9 cellular contexts compared by ENCODE assay signal in the genomic region with DNA sequence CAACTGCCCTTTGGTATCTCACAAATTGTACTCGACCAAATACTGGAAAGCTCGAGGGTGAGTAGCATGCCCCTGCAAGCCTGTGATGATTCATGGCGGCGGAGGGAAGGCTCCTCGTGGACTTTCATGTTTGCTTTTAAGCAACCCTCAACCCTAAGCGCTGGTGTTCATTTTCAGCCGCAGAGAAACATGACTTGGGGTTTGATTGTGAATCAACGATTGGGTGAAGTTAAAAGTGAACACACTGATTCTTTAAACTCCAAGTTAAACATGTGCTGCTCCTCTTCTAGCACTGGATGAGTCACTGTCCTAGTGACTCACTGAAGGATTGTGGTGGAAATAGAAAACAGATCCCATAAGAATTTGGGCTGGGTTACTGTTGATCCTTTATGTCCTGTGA. TPM values are rescaled to one million over a fixed set of nuclear protein-coding genes. Genes with fewer than 3 reads are reported as not detected.
DNase-seq lines count a peak whose midpoint lies in the region; ATAC-seq, FAIRE-seq and TF ChIP-seq lines count a peak whose summit lies in the region.
"Had no signal": no experiment of that assay in that cellular context is flagged by ENCODE, and none has a peak within 500 bp of the region (broad histone marks: within the 10 kb centered on the region; RNA-seq: fewer than 3 reads in every experiment).

No MANE protein-coding gene starts in this region.

- peak overlapping the region; percentile 75 for H3K9ac ChIP-seq in keratinocyte (ENCODE audit: control insufficient read depth, extremely low read depth, insufficient read depth, low read length)

- dilution Hi-C loops in keratinocyte (cut with MboI; ENCODE audit: extremely low pct_ligation_motif_present, low sequenced_read_pairs) = no loop called here

- H3K9me3 ChIP-seq in keratinocyte (ENCODE audit: control insufficient read depth, low read depth, low read length) = no peaks in the 10 kb centered on the region
- H3K9me3 ChIP-seq: right lobe of liver had no signal

- H3K27ac ChIP-seq in keratinocyte (ENCODE audit: control insufficient read depth, insufficient read depth, low read length) = peak overlapping the region; percentile 97
- H3K27ac ChIP-seq: right lobe of liver had no signal

- H3K4me1 ChIP-seq in keratinocyte (ENCODE audit: control insufficient read depth, extremely low read depth, insufficient read depth, low read length) = peaks cover 43% of the 10 kb centered on the region
- H3K4me1 ChIP-seq: right lobe of liver had no signal

- no peak overlapping the region for H3K4me3 ChIP-seq in keratinocyte (ENCODE audit: control insufficient read depth in 2 of 3, extremely low read depth in 1 of 3, insufficient read depth in 2 of 3, low read depth in 1 of 3, low read length in 3 of 3)
- H3K4me3 ChIP-seq: right lobe of liver had no signal

- peak overlapping the region; percentile 82 for H3K4me2 ChIP-seq in keratinocyte (ENCODE audit: control insufficient read depth, extremely low read depth, insufficient read depth, low read depth, low read length)

- FAIRE-seq in keratinocyte (lab: Jason Lieb, UNC) = peak; percentile 96

- H3K36me3 ChIP-seq in keratinocyte (ENCODE audit: control insufficient read depth in 2 of 2, extremely low read depth in 1 of 2, insufficient read depth in 2 of 2, low read length in 2 of 2) = peaks cover 8 to 10% of the 10 kb centered on the region in 2 experiments
- H3K36me3 ChIP-seq: right lobe of liver had no signal

- no peak overlapping the region for H2AFZ ChIP-seq in keratinocyte (ENCODE audit: control insufficient read depth, low read length)

- no peaks in the 10 kb centered on the region for H4K20me1 ChIP-seq in keratinocyte (ENCODE audit: control insufficient read depth, extremely low read depth, insufficient read depth, low read length)

- no peaks in the 10 kb centered on the region for H3K27me3 ChIP-seq in keratinocyte (ENCODE audit: control insufficient read depth, extremely low read depth, insufficient read depth, low read length)
- H3K27me3 ChIP-seq: right lobe of liver had no signal

- H3K79me2 ChIP-seq in keratinocyte (ENCODE audit: control insufficient read depth, insufficient read depth, low read length) = peaks cover 12% of the 10 kb centered on the region

- peak; percentile 62 for DNase-seq in stimulated activated CD4-positive, alpha-beta T cell treated with anti-CD3 and anti-CD28 coated beads, Interleukin-1b, Interleukin-23, amount 100 ng/mL, for 48 hours
- no peak for DNase-seq in stimulated activated CD4-positive, alpha-beta T cell treated with anti-CD3 and anti-CD28 coated beads, Interleukin-2, amount 100 ng/mL, for 48 hours
- DNase-seq in activated CD8-positive, alpha-beta memory T cell treated with anti-CD3 and anti-CD28 coated beads, Interleukin-2, amount 50 U/mL, for 48 hours = peak; percentile 69
- peak; percentile 91 for DNase-seq in keratinocyte (ENCODE audit: low read depth, low spot score)
- no peak for DNase-seq in NCI-H1048 (lab: John Stamatoyannopoulos, UW)
- DNase-seq in KBM-7 = no peak
- no peak for DNase-seq in GM19240 (ENCODE audit: insufficient read length, low spot score)
- DNase-seq: right lobe of liver had no signal

- no peak for TF ChIP-seq CTCF in keratinocyte (optimal IDR thresholded peaks at IDR 0.05 in 1 of 3, IDR thresholded peaks at IDR 0.05 in 1 of 3, conservative IDR thresholded peaks at IDR 0.05 in 1 of 3; ENCODE audit: extremely low read depth in 1 of 3, insufficient read depth in 2 of 3, low read length in 3 of 3)

- no peak for ATAC-seq in HG03469 (IDR thresholded peaks at IDR 0.05; ENCODE audit: unreplicated experiment)

- in situ Hi-C loops in KBM-7 (cut with MboI; ENCODE audit: low pct_unique_long_range_greater_than_20kb, low sequenced_read_pairs) = no loop called here

- H3K9me1 ChIP-seq in keratinocyte (ENCODE audit: control insufficient read depth, extremely low read depth, insufficient read depth, low read length) = no peaks in the 10 kb centered on the region

RNA-seq across cellular contexts. Expression of a gene that starts 8.3 kb away (rescaled TPM):
- 43.8 to 66.1 TPM (median 58.2 TPM) in 3 replicates for polyA plus RNA-seq in keratinocyte
- polyA plus RNA-seq in keratinocyte (2011; ENCODE audit: low read depth) = 14.2 TPM
- polyA plus RNA-seq in keratinocyte (2011; cell fraction: cytosol; rRNA removed) = 9.5 and 18.3 TPM in 2 replicates
- polyA plus RNA-seq in keratinocyte (2011; cell fraction: nucleus; rRNA removed) = 75.2 and 95.5 TPM in 2 replicates
- 20.4 and 34.9 TPM in 2 replicates for polyA plus RNA-seq in keratinocyte (2012; ENCODE audit: low replicate concordance)
- 13.0 to 76.8 TPM (median 73.8 TPM) in 3 replicates for polyA minus RNA-seq in keratinocyte
- polyA minus RNA-seq in keratinocyte (2011; cell fraction: cytosol; rRNA and poly(A)+ RNA removed) = 29.4 TPM
- polyA minus RNA-seq in keratinocyte (2011; cell fraction: nucleus; rRNA and poly(A)+ RNA removed) = 151 and 289 TPM in 2 replicates

RNA-seq across cellular contexts. Expression of a gene that starts 50.5 kb away (rescaled TPM):
- 8.4 to 12.0 TPM (median 8.7 TPM) in 3 replicates for polyA plus RNA-seq in keratinocyte
- polyA plus RNA-seq in keratinocyte (2011; ENCODE audit: low read depth) = 3.6 TPM
- 4.8 and 9.4 TPM in 2 replicates for polyA plus RNA-seq in keratinocyte (2011; cell fraction: cytosol; rRNA removed)
- 13.5 and 17.5 TPM in 2 replicates for polyA plus RNA-seq in keratinocyte (2011; cell fraction: nucleus; rRNA removed)
- polyA plus RNA-seq in keratinocyte (2012; ENCODE audit: low replicate concordance) = 5.4 and 9.2 TPM in 2 replicates
- polyA minus RNA-seq in keratinocyte = 4.3 to 15.3 TPM (median 10.4 TPM) in 3 replicates
- 10.4 TPM for polyA minus RNA-seq in keratinocyte (2011; cell fraction: cytosol; rRNA and poly(A)+ RNA removed)
- 14.1 and 25.3 TPM in 2 replicates for polyA minus RNA-seq in keratinocyte (2011; cell fraction: nucleus; rRNA and poly(A)+ RNA removed)

Comparison
In these comparisons a context has a peak if more than half of its experiments do, and no peak if none do; other contexts are left out.
1. DNase-seq: peak in stimulated activated CD4-positive, alpha-beta T cell treated with anti-CD3 and anti-CD28 coated beads, Interleukin-1b, Interleukin-23, amount 100 ng/mL, for 48 hours (single experiment), activated CD8-positive, alpha-beta memory T cell treated with anti-CD3 and anti-CD28 coated beads, Interleukin-2, amount 50 U/mL, for 48 hours (single experiment) and keratinocyte (single experiment); none in stimulated activated CD4-positive, alpha-beta T cell treated with anti-CD3 and anti-CD28 coated beads, Interleukin-2, amount 100 ng/mL, for 48 hours (0 of 2), NCI-H1048 (single experiment), KBM-7 (single experiment) and GM19240 (single experiment).